In the genomic region with DNA sequence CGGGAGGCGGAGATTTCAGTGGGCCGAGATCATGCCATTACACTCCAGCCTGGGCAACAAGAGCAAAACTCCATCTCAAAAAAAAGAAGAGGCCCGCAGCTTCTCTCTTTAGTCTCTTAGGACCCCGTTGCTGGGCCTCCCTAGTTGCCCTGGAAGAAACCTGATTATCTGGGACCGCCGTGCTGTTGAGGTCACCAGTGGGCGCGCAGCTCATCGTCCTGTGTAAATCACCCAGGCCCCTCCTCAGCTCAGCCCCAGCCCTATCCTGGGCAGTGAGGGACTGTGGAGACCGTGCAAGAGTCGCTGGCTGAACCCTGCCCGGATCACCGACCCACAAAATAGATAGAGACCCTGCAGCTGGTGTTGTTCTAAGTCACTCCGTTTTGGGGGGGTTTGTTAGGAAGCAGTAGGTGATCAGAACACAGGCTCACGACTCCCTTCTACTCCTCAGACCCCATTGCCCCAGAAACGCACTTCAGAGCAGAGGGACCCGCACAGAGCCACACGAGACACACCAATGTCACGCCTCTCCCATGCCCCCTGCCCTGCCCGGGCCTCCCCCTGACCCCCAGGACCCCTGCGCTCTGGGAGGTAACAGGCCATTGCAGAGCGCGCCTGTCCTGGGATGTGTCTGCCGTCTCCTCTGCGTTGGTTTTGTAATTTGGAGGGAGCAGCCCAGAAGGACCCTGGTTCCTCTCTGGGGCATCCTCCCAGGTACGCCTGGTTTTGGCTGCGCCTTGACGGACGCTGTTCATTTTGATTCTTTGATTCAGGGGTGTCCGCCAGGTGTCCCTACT, we compare ENCODE assay signal across 17 cellular contexts.
DNase-seq lines count a peak whose midpoint lies in the region; ATAC-seq and TF ChIP-seq lines count a peak whose summit lies in the region.
"Had no signal": no experiment of that assay in that cellular context is flagged by ENCODE, and none has a peak within 500 bp of the region (broad histone marks: within the 10 kb centered on the region; RNA-seq: fewer than 3 reads in every experiment).

No MANE protein-coding gene starts in this region.

- H3K4me3 Mint-ChIP-seq in activated naive CD4-positive, alpha-beta T cell treated with anti-CD3 and anti-CD28 coated beads, Interleukin-2, amount 10 ng/mL, durations not matched to agents 7 days and 5 days = no peak overlapping the region
- H3K4me3 Mint-ChIP-seq: CD4-positive, alpha-beta T cell; IgD-negative memory B cell had no signal

- no peaks in the 10 kb centered on the region for H3K36me3 Mint-ChIP-seq in activated naive CD4-positive, alpha-beta T cell treated with anti-CD3 and anti-CD28 coated beads, Interleukin-2, amount 10 ng/mL, durations not matched to agents 7 days and 5 days
- H3K36me3 Mint-ChIP-seq: IgD-negative memory B cell had no signal

- intact Hi-C loops in lower lobe of right lung (cut with DNase I) (no loop called here), upper lobe of right lung (cut with DNase I) (no loop called here)

- H3K27me3 Mint-ChIP-seq in activated naive CD4-positive, alpha-beta T cell treated with anti-CD3 and anti-CD28 coated beads, Interleukin-2, amount 10 ng/mL, durations not matched to agents 7 days and 5 days = peaks cover 5% of the 10 kb centered on the region
- H3K27me3 Mint-ChIP-seq: IgD-negative memory B cell had no signal

- ATAC-seq in lower lobe of right lung = no peak
- no peak for ATAC-seq in upper lobe of right lung
- ATAC-seq in HG03520 (IDR thresholded peaks at IDR 0.05; ENCODE audit: unreplicated experiment) = no peak
- ATAC-seq: HepG2 had no signal

- H3K4me3 ChIP-seq in H7 (ENCODE audit: insufficient read depth, low read depth, low read length) (no peak overlapping the region), lower lobe of right lung (no peak overlapping the region), upper lobe of right lung (no peak overlapping the region)
- H3K4me3 ChIP-seq: GM23248 had no signal

- CTCF ChIA-PET in activated naive CD4-positive, alpha-beta T cell treated with anti-CD3 and anti-CD28 coated beads, Interleukin-2, amount 10 ng/mL, durations not matched to agents 7 days and 5 days (lab: Charles Lee) = no interaction called here

- TF ChIP-seq CTCF in lower lobe of right lung (IDR thresholded peaks at IDR 0.05) (no peak), upper lobe of right lung (IDR thresholded peaks at IDR 0.05) (no peak)

- peak; percentile 14 for DNase-seq in activated naive CD4-positive, alpha-beta T cell treated with anti-CD3 and anti-CD28 coated beads, Interleukin-2, amount 10 ng/mL, durations not matched to agents 7 days and 5 days
- no peak for DNase-seq in activated naive CD4-positive, alpha-beta T cell (lab: John Stamatoyannopoulos, UW)
- DNase-seq in H7 (peak; percentile 45), lower lobe of right lung (peak; percentile 28), upper lobe of right lung (peak; percentile 6), AML-193 (lab: John Stamatoyannopoulos, UW) (no peak), UCSD-AML1 (lab: John Stamatoyannopoulos, UW; ENCODE audit: unreplicated experiment) (no peak)
- DNase-seq: 8988T; BE2C; C1 segment of cervical spinal cord; Caco-2; CD4-positive, alpha-beta T cell; GM23248; HCEC 1CT had no signal

- peaks cover 2% of the 10 kb centered on the region for H3K9me3 Mint-ChIP-seq in activated naive CD4-positive, alpha-beta T cell treated with anti-CD3 and anti-CD28 coated beads, Interleukin-2, amount 10 ng/mL, durations not matched to agents 7 days and 5 days
- H3K9me3 Mint-ChIP-seq: CD4-positive, alpha-beta T cell; IgD-negative memory B cell had no signal

- H3K9me3 ChIP-seq in lower lobe of right lung = no peaks in the 10 kb centered on the region
- H3K9me3 ChIP-seq in upper lobe of right lung = no peaks in the 10 kb centered on the region
- H3K9me3 ChIP-seq: BE2C, Caco-2 had no signal

- no peaks in the 10 kb centered on the region for H3K36me3 ChIP-seq in H7 (replicated peaks; ENCODE audit: control insufficient read depth, insufficient read depth, low read length)
- H3K36me3 ChIP-seq in lower lobe of right lung = no peaks in the 10 kb centered on the region
- H3K36me3 ChIP-seq in upper lobe of right lung = no peaks in the 10 kb centered on the region
- H3K36me3 ChIP-seq: BE2C had no signal

- H3K4me1 ChIP-seq in lower lobe of right lung = no peaks in the 10 kb centered on the region
- no peaks in the 10 kb centered on the region for H3K4me1 ChIP-seq in upper lobe of right lung
- H3K4me1 ChIP-seq: BE2C, Caco-2 had no signal

- H3K27ac ChIP-seq in lower lobe of right lung (no peak overlapping the region), upper lobe of right lung (no peak overlapping the region)
- H3K27ac ChIP-seq: GM23248 had no signal

- no peaks in the 10 kb centered on the region for H3K4me1 Mint-ChIP-seq in activated naive CD4-positive, alpha-beta T cell treated with anti-CD3 and anti-CD28 coated beads, Interleukin-2, amount 10 ng/mL, durations not matched to agents 7 days and 5 days
- H3K4me1 Mint-ChIP-seq: IgD-negative memory B cell had no signal

- H3K27me3 ChIP-seq in H7 (ENCODE audit: control insufficient read depth, insufficient read depth, low read length) (no peaks in the 10 kb centered on the region), lower lobe of right lung (ENCODE audit: low read depth) (peaks cover 34% of the 10 kb centered on the region), upper lobe of right lung (peaks cover 31% of the 10 kb centered on the region)

- no peak overlapping the region for H3K27ac Mint-ChIP-seq in activated naive CD4-positive, alpha-beta T cell treated with anti-CD3 and anti-CD28 coated beads, Interleukin-2, amount 10 ng/mL, durations not matched to agents 7 days and 5 days
- H3K27ac Mint-ChIP-seq: CD4-positive, alpha-beta T cell; IgD-negative memory B cell had no signal

Comparison
In these comparisons a context has a peak if more than half of its experiments do, and no peak if none do; other contexts are left out.
1. DNase-seq: peak in activated naive CD4-positive, alpha-beta T cell treated with anti-CD3 and anti-CD28 coated beads, Interleukin-2, amount 10 ng/mL, durations not matched to agents 7 days and 5 days (single experiment), H7 (single experiment), lower lobe of right lung (single experiment) and upper lobe of right lung (single experiment); none in activated naive CD4-positive, alpha-beta T cell (0 of 4), AML-193 (0 of 2) and UCSD-AML1 (single experiment).